Comparison of ENCODE assay signal across 8 cellular contexts in the genomic region with DNA sequence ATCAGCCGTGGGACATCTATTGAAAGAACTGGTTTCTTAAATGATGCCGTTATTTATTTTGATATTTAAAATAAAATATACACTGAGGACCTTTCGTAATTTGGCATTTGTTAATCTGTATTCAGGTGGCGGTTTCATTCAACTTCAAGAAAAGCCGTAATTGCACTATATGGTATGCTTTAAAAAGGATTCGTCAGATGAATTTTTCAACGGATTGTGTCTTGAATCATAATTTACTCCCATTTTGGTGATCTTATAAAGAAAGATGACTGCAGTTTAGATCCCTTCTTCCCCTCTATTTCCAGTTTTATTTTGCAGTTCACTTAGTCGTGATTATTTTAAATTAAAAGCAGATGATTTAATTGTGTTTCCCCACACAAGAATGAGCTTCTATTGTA. TPM values are rescaled to one million over a fixed set of nuclear protein-coding genes. Genes with fewer than 3 reads are reported as not detected.
A peak's percentile ranks its signal among the peaks of the same experiment; 100 is the strongest.
DNase-seq lines count a peak whose midpoint lies in the region; ATAC-seq and TF ChIP-seq lines count a peak whose summit lies in the region.

No MANE protein-coding gene starts in this region.

- H3K36me3 ChIP-seq in GM23338 (ENCODE audit: insufficient read depth) (no peaks in the 10 kb centered on the region), SK-N-MC (ENCODE audit: insufficient read depth, low read length) (no peaks in the 10 kb centered on the region), esophagus squamous epithelium (no peaks in the 10 kb centered on the region), psoas muscle (ENCODE audit: insufficient read depth in 1 of 2, low read depth in 1 of 2) (no peaks in the 10 kb centered on the region)

- DNase-seq in GM23338 (ENCODE audit: low spot score): no peak
- no peak for DNase-seq in SK-N-MC (ENCODE audit: low read depth, low spot score)
- DNase-seq in esophagus squamous epithelium (lab: John Stamatoyannopoulos, UW): no peak
- no peak for DNase-seq in psoas muscle
- no peak for DNase-seq in UCSD-AML1 (lab: John Stamatoyannopoulos, UW; ENCODE audit: unreplicated experiment)
- no peak for DNase-seq in effector CD8-positive, alpha-beta T cell (lab: John Stamatoyannopoulos, UW)

- TF ChIP-seq POLR2A in esophagus squamous epithelium (IDR thresholded peaks at IDR 0.05): no peak

- intact Hi-C loops in esophagus squamous epithelium (cut with DNase I): no loop called here
- intact Hi-C loops in psoas muscle (cut with DNase I): no loop called here

- H3K9me3 Mint-ChIP-seq in GM23338: no peaks in the 10 kb centered on the region

- H3K27ac ChIP-seq in GM23338 (ENCODE audit: low read depth) (no peak overlapping the region), SK-N-MC (no peak overlapping the region), esophagus squamous epithelium (no peak overlapping the region), psoas muscle (no peak overlapping the region)

- H3K36me3 Mint-ChIP-seq in GM23338 (ENCODE audit: low read depth): no peaks in the 10 kb centered on the region

- peak overlapping the region; percentile 46 for H3K9ac ChIP-seq in SK-N-MC (ENCODE audit: insufficient read length)

- 19% methylated on average over 8 of the region's 8 CpGs for WGBS in esophagus squamous epithelium, 2 donors
- WGBS in psoas muscle, 3 donors: 30 to 35% (median 32%) methylated on average over 8 of the region's 8 CpGs

- no peaks in the 10 kb centered on the region for H3K9me2 ChIP-seq in GM23338 (ENCODE audit: insufficient read depth)

- H3K27me3 Mint-ChIP-seq in GM23338 (ENCODE audit: insufficient read depth, low read depth, poor library complexity): peaks cover 11% of the 10 kb centered on the region

- H3K79me2 ChIP-seq in GM23338 (replicated peaks; ENCODE audit: insufficient read depth): no peaks in the 10 kb centered on the region

- H3K4me1 ChIP-seq in GM23338 (ENCODE audit: insufficient read depth): peaks cover 8% of the 10 kb centered on the region
- H3K4me1 ChIP-seq in esophagus squamous epithelium: peaks cover 0 to 12% (median 4%) of the 10 kb centered on the region in 3 donors
- no peaks in the 10 kb centered on the region for H3K4me1 ChIP-seq in psoas muscle

- ATAC-seq in GM23338: no peak
- no peak for ATAC-seq in psoas muscle
- ATAC-seq in GM21723 (IDR thresholded peaks at IDR 0.05; ENCODE audit: unreplicated experiment): no peak
- ATAC-seq in GM21619 (IDR thresholded peaks at IDR 0.05; ENCODE audit: unreplicated experiment): no peak

- no peak overlapping the region for H3K27ac Mint-ChIP-seq in GM23338

- peaks cover 11% of the 10 kb centered on the region for H3K4me1 Mint-ChIP-seq in GM23338

- H3K9me3 ChIP-seq in SK-N-MC (ENCODE audit: low read depth, low read length): no peaks in the 10 kb centered on the region
- H3K9me3 ChIP-seq in esophagus squamous epithelium: no peaks in the 10 kb centered on the region
- H3K9me3 ChIP-seq in psoas muscle: no peaks in the 10 kb centered on the region

- no peaks in the 10 kb centered on the region for H3K27me3 ChIP-seq in GM23338 (ENCODE audit: insufficient read depth)
- H3K27me3 ChIP-seq in esophagus squamous epithelium: peaks cover 0 to 10% (median 0%) of the 10 kb centered on the region in 4 donors
- peaks cover 0 to 3% (median 0%) of the 10 kb centered on the region in 3 donors for H3K27me3 ChIP-seq in psoas muscle (ENCODE audit: insufficient read depth in 3 of 3, low read length in 2 of 3)

- TF ChIP-seq CTCF in GM23338 (conservative IDR thresholded peaks at IDR 0.05; ENCODE audit: low read depth in 2 of 2) (no peak), esophagus squamous epithelium (IDR thresholded peaks at IDR 0.05) (no peak), psoas muscle (IDR thresholded peaks at IDR 0.05) (no peak)

- peak overlapping the region; percentile 92 for H3K4me2 ChIP-seq in GM23338

- H3K4me3 ChIP-seq in GM23338 (peak overlapping the region; percentile 92), SK-N-MC (peak overlapping the region; percentile 90), esophagus squamous epithelium (peak overlapping the region; percentile 40 to 81 (median 57)), psoas muscle (peak overlapping the region; percentile 76)

- H3K4me3 Mint-ChIP-seq in GM23338: peak overlapping the region; percentile 94

- no peaks in the 10 kb centered on the region; the same call in 1 of the 2 replicates for H3F3A ChIP-seq in GM23338 (replicated peaks; ENCODE audit: low read depth)

- peak overlapping the region; percentile 83 for H2AFZ ChIP-seq in GM23338

- H4K20me1 ChIP-seq in GM23338 (replicated peaks; ENCODE audit: insufficient read depth): no peaks in the 10 kb centered on the region

TF ChIP-seq in GM23338, 12 proteins besides CTCF, POLR2A, EP300 and RAD21 (continues in another document):
- TF ChIP-seq EZH2phosphoT487 (IDR thresholded peaks at IDR 0.05; ENCODE audit: unreplicated experiment) (no peak), POLR2AphosphoS5 (IDR thresholded peaks at IDR 0.05; ENCODE audit: low read depth) (no peak), NANOG (IDR thresholded peaks at IDR 0.05; ENCODE audit: borderline replicate concordance) (no peak)
- TF ChIP-seq, protein P1, sequence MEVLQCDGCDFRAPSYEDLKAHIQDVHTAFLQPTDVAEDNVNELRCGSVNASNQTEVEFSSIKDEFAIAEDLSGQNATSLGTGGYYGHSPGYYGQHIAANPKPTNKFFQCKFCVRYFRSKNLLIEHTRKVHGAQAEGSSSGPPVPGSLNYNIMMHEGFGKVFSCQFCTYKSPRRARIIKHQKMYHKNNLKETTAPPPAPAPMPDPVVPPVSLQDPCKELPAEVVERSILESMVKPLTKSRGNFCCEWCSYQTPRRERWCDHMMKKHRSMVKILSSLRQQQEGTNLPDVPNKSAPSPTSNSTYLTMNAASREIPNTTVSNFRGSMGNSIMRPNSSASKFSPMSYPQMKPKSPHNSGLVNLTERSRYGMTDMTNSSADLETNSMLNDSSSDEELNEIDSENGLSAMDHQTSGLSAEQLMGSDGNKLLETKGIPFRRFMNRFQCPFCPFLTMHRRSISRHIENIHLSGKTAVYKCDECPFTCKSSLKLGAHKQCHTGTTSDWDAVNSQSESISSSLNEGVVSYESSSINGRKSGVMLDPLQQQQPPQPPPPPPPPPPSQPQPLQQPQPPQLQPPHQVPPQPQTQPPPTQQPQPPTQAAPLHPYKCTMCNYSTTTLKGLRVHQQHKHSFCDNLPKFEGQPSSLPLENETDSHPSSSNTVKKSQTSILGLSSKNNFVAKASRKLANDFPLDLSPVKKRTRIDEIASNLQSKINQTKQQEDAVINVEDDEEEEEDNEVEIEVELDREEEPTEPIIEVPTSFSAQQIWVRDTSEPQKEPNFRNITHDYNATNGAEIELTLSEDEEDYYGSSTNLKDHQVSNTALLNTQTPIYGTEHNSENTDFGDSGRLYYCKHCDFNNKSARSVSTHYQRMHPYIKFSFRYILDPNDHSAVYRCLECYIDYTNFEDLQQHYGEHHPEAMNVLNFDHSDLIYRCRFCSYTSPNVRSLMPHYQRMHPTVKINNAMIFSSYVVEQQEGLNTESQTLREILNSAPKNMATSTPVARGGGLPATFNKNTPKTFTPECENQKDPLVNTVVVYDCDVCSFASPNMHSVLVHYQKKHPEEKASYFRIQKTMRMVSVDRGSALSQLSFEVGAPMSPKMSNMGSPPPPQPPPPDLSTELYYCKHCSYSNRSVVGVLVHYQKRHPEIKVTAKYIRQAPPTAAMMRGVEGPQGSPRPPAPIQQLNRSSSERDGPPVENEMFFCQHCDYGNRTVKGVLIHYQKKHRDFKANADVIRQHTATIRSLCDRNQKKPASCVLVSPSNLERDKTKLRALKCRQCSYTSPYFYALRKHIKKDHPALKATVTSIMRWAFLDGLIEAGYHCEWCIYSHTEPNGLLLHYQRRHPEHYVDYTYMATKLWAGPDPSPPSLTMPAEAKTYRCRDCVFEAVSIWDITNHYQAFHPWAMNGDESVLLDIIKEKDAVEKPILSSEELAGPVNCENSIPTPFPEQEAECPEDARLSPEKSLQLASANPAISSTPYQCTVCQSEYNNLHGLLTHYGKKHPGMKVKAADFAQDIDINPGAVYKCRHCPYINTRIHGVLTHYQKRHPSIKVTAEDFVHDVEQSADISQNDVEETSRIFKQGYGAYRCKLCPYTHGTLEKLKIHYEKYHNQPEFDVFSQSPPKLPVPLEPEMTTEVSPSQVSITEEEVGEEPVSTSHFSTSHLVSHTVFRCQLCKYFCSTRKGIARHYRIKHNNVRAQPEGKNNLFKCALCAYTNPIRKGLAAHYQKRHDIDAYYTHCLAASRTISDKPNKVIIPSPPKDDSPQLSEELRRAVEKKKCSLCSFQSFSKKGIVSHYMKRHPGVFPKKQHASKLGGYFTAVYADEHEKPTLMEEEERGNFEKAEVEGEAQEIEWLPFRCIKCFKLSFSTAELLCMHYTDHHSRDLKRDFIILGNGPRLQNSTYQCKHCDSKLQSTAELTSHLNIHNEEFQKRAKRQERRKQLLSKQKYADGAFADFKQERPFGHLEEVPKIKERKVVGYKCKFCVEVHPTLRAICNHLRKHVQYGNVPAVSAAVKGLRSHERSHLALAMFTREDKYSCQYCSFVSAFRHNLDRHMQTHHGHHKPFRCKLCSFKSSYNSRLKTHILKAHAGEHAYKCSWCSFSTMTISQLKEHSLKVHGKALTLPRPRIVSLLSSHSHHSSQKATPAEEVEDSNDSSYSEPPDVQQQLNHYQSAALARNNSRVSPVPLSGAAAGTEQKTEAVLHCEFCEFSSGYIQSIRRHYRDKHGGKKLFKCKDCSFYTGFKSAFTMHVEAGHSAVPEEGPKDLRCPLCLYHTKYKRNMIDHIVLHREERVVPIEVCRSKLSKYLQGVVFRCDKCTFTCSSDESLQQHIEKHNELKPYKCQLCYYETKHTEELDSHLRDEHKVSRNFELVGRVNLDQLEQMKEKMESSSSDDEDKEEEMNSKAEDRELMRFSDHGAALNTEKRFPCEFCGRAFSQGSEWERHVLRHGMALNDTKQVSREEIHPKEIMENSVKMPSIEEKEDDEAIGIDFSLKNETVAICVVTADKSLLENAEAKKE (CRISPR knock-in tag; IDR thresholded peaks at IDR 0.05): no peak

RNA-seq across cellular contexts. Expression of a gene that starts 0.8 kb away (rescaled TPM):
- total RNA-seq in GM23338 (2014; rRNA removed; shearing (Covaris generic)): 0.45 and 1.0 TPM in 2 replicates
- polyA plus RNA-seq in GM23338 (2016; fragmentation: Nextera tagmentation; extraction: Ambion mirVana): 0.23 and 0.39 TPM in 2 replicates
- not detected for total RNA-seq in esophagus squamous epithelium
- total RNA-seq in psoas muscle: under 1 TPM; 0.29 to 0.97 (median 0.37) TPM
- polyA plus RNA-seq in psoas muscle: under 1 TPM; 0.03 to 0.25 (median 0.25) TPM

RNA-seq across cellular contexts. Expression of a gene that starts 27.6 kb away (rescaled TPM):
- 35.1 and 59.8 TPM in 2 replicates for total RNA-seq in GM23338 (2014; rRNA removed; shearing (Covaris generic))
- polyA plus RNA-seq in GM23338 (2016; fragmentation: Nextera tagmentation; extraction: Ambion mirVana): 205 and 233 TPM in 2 replicates
- 10 to 100 TPM; 21.8 to 29.6 (median 25.3) TPM for total RNA-seq in esophagus squamous epithelium
- total RNA-seq in psoas muscle: 100 to 1,000 TPM in 1 of 4 donors, 10 to 100 TPM in 3; 61.3 to 113 (median 79.7) TPM
- 100 to 1,000 TPM in 1 of 3 donors, 10 to 100 TPM in 2; 67.9 to 130 (median 75.7) TPM for polyA plus RNA-seq in psoas muscle
